23 cellular contexts compared by ENCODE assay signal in genomic region chr2:176621350-176621749, GRCh38.
DNase-seq lines count a peak whose midpoint lies in the region; ATAC-seq, FAIRE-seq and TF ChIP-seq lines count a peak whose summit lies in the region.
"Had no signal": no experiment of that assay in that cellular context is flagged by ENCODE, and none has a peak within 500 bp of the region (broad histone marks: within the 10 kb centered on the region; RNA-seq: fewer than 3 reads in every experiment).

No MANE protein-coding gene starts in this region.

- WGBS in HepG2 (ENCODE audit: low lambda C conversion rate): 4% methylated on average over 7 of the region's 7 CpGs
- 26% methylated on average over 3 of the region's 7 CpGs for WGBS in right lobe of liver (ENCODE audit: insufficient coverage, low coverage, low lambda C conversion rate, missing lambda C conversion rate)

- no peak overlapping the region for H3K27ac ChIP-seq in HepG2 (ENCODE audit: extremely low read length, insufficient read depth, low read length)
- H3K27ac ChIP-seq in right lobe of liver: no peak overlapping the region
- no peak overlapping the region for H3K27ac ChIP-seq in HEK293 (ENCODE audit: extremely low read depth, low read depth, low read length)
- no peak overlapping the region for H3K27ac ChIP-seq in foreskin keratinocyte
- H3K27ac ChIP-seq: A549; BLaER1 treated with 17β-estradiol and CSF1 and Interleukin-3, amounts not matched to agents 10 nM and 100 nM had no signal

- no TSS peak for BruUV-seq in HepG2 (replicated peaks; lab: Mats Ljungman, UMichigan)

- no peak overlapping the region for H2AFZ ChIP-seq in HepG2 (ENCODE audit: low read length)

- FAIRE-seq in HepG2 (lab: Jason Lieb, UNC): no peak
- FAIRE-seq: A549, D721Med, GM12891, GM18507, H54 had no signal

- no peaks in the 10 kb centered on the region for H4K20me1 ChIP-seq in HepG2 (ENCODE audit: insufficient read depth, low read length)
- H4K20me1 ChIP-seq: BLaER1 treated with 17β-estradiol and CSF1 and Interleukin-3, amounts not matched to agents 10 nM and 100 nM had no signal

- TF ChIP-seq EP300 in HepG2 (IDR thresholded peaks at IDR 0.05; ENCODE audit: low read depth in 2 of 2, low read length in 2 of 2): no peak
- TF ChIP-seq EP300 in HepG2 (CRISPR knock-in tag; IDR thresholded peaks at IDR 0.05; ENCODE audit: borderline replicate concordance): no peak

- POLR2A ChIA-PET in HepG2 (lab: Yijun Ruan, JAX) (no interaction called here), HEK293 (lab: Yijun Ruan, JAX) (no interaction called here)

- ATAC-seq in HepG2 (no peak), right lobe of liver (no peak), foreskin keratinocyte (no peak)
- ATAC-seq: A549 had no signal

- H3K36me3 ChIP-seq in HepG2 (replicated peaks in 1 of 2; ENCODE audit: control insufficient read depth in 1 of 2, insufficient read depth in 2 of 2, low read length in 2 of 2) (no peaks in the 10 kb centered on the region), right lobe of liver (no peaks in the 10 kb centered on the region), HEK293 (ENCODE audit: control insufficient read depth in 2 of 2, insufficient read depth in 1 of 2, low read length in 2 of 2) (no peaks in the 10 kb centered on the region)
- H3K36me3 ChIP-seq: BE2C; BLaER1 treated with 17β-estradiol and CSF1 and Interleukin-3, amounts not matched to agents 10 nM and 100 nM; HAP-1 had no signal

- H3K4me2 ChIP-seq in HepG2 (ENCODE audit: low read depth, low read length): no peak overlapping the region
- H3K4me2 ChIP-seq: A549; BLaER1 treated with 17β-estradiol and CSF1 and Interleukin-3, amounts not matched to agents 10 nM and 100 nM had no signal

- no peak for TF ChIP-seq RAD21 in HepG2 (CRISPR knock-in tag; IDR thresholded peaks at IDR 0.05)

- TF ChIP-seq POLR2A in HepG2 (IDR thresholded peaks at IDR 0.05; ENCODE audit: insufficient read depth in 1 of 2, low read depth in 2 of 2, low read length in 2 of 2) (no peak), right lobe of liver (IDR thresholded peaks at IDR 0.05) (no peak)

- intact Hi-C loops in HepG2 (cut with micrococcal nuclease; ENCODE audit: unreplicated experiment): no loop called here
- intact Hi-C loops in right lobe of liver (cut with DNase I): no loop called here

- no peaks in the 10 kb centered on the region for H3K4me1 ChIP-seq in HepG2 (ENCODE audit: insufficient read depth, low read length)
- no peaks in the 10 kb centered on the region for H3K4me1 ChIP-seq in right lobe of liver
- H3K4me1 ChIP-seq in HEK293 (ENCODE audit: control insufficient read depth, insufficient read depth, low read length): no peaks in the 10 kb centered on the region
- no peaks in the 10 kb centered on the region for H3K4me1 ChIP-seq in foreskin keratinocyte
- H3K4me1 ChIP-seq: A549; BE2C; BLaER1 treated with 17β-estradiol and CSF1 and Interleukin-3, amounts not matched to agents 10 nM and 100 nM; HAP-1 had no signal

- no peaks in the 10 kb centered on the region for H3K9me3 ChIP-seq in HepG2 (ENCODE audit: low read length)
- H3K9me3 ChIP-seq in right lobe of liver: no peaks in the 10 kb centered on the region
- H3K9me3 ChIP-seq in HEK293 (ENCODE audit: control insufficient read depth, insufficient read depth, low read depth, low read length): no peaks in the 10 kb centered on the region
- H3K9me3 ChIP-seq: A549; BE2C; BLaER1 treated with 17β-estradiol and CSF1 and Interleukin-3, amounts not matched to agents 10 nM and 100 nM; HAP-1 had no signal

- CTCF ChIA-PET in HepG2 (lab: Yijun Ruan, JAX; ENCODE audit: low intra/inter-chr PET ratio, low total read pairs): no interaction called here
- CTCF ChIA-PET in HEK293 (lab: Yijun Ruan, JAX): interaction anchor here (0.6 kb wide), 3 partner anchors 67 to 1870 kb away, joined by 3 read pairs; no protein-coding TSS in a partner anchor

- TF ChIP-seq CTCF in HepG2 (CRISPR knock-in tag; IDR thresholded peaks at IDR 0.05): no peak
- no peak for TF ChIP-seq CTCF in right lobe of liver (IDR thresholded peaks at IDR 0.05)
- no peak for TF ChIP-seq CTCF in HEK293 (tag by site-specific recombination; IDR thresholded peaks at IDR 0.05)
- TF ChIP-seq CTCF in foreskin keratinocyte (conservative IDR thresholded peaks at IDR 0.05): no peak

- H3K4me3 ChIP-seq in HepG2 (replicated peaks in 1 of 3; ENCODE audit: insufficient read depth in 1 of 3, low read depth in 2 of 3, low read length in 3 of 3) (no peak overlapping the region), right lobe of liver (no peak overlapping the region), HEK293 (ENCODE audit: low read depth, low read length) (no peak overlapping the region)
- H3K4me3 ChIP-seq: A549; BLaER1 treated with 17β-estradiol and CSF1 and Interleukin-3, amounts not matched to agents 10 nM and 100 nM; HAP-1 had no signal

- DNase-seq in HepG2 (ENCODE audit: low spot score): peak; percentile 17
- no peak for DNase-seq in right lobe of liver
- peak; percentile 48 for DNase-seq in left kidney (ENCODE audit: low read depth, low spot score)
- no peak for DNase-seq in NCI-H524 treated with DMSO at 0.1 percent for 48 hours (lab: John Stamatoyannopoulos, UW)
- no peak for DNase-seq in foreskin keratinocyte
- DNase-seq: 8988T; ACHN; AML-193; BE2C; CD4-positive, alpha-beta T cell; CD8-positive, alpha-beta memory T cell; DMS 273 treated with DMSO at 0.1 percent for 48 hours; DMS79; GF-D8; GOT3 had no signal

- no peaks in the 10 kb centered on the region; a peak in 1 of 5 replicates for H3K27me3 ChIP-seq in HepG2 (ENCODE audit: control insufficient read depth in 1 of 2, insufficient read depth in 2 of 2, low read length in 2 of 2)
- no peaks in the 10 kb centered on the region for H3K27me3 ChIP-seq in right lobe of liver
- no peaks in the 10 kb centered on the region for H3K27me3 ChIP-seq in foreskin keratinocyte
- H3K27me3 ChIP-seq: BE2C; BLaER1 treated with 17β-estradiol and CSF1 and Interleukin-3, amounts not matched to agents 10 nM and 100 nM had no signal

- no peak overlapping the region for H3K9ac ChIP-seq in HepG2 (ENCODE audit: insufficient read depth, low read depth, low read length)
- H3K9ac ChIP-seq: BLaER1 treated with 17β-estradiol and CSF1 and Interleukin-3, amounts not matched to agents 10 nM and 100 nM had no signal

- in situ Hi-C loops in HepG2 (cut with HindIII; ENCODE audit: extremely low pct_ligation_motif_present, low pct_unique_long_range_greater_than_20kb): no loop called here

- H3K79me2 ChIP-seq in HepG2 (ENCODE audit: insufficient read depth, low read length): no peaks in the 10 kb centered on the region

TF ChIP-seq in HepG2, 621 proteins besides CTCF, POLR2A, EP300 and RAD21 (continues in another document):
- TF ChIP-seq ZMYM4 (CRISPR knock-in tag; IDR thresholded peaks at IDR 0.05): no peak
- no peak for TF ChIP-seq SNAPC2 (CRISPR knock-in tag; IDR thresholded peaks at IDR 0.05)

TF ChIP-seq in HEK293, 187 proteins besides CTCF, POLR2A, EP300 and RAD21:
- TF ChIP-seq ZBTB17 (tag by site-specific recombination; IDR thresholded peaks at IDR 0.05): peak; percentile 31; the same call in 1 of the 2 replicates
- no peak for TF ChIP-seq ZBTB21 (tag by site-specific recombination; IDR thresholded peaks at IDR 0.05)
- TF ChIP-seq ZNF488 (tag by site-specific recombination; IDR thresholded peaks at IDR 0.05): no peak

Comparison
In these comparisons a context has a peak if more than half of its experiments do, and no peak if none do; other contexts are left out.
1. DNase-seq: peak in HepG2 (single experiment) and left kidney (single experiment); none in right lobe of liver (0 of 3), NCI-H524 treated with DMSO at 0.1 percent for 48 hours (single experiment) and foreskin keratinocyte (0 of 2).